In the genomic region with DNA sequence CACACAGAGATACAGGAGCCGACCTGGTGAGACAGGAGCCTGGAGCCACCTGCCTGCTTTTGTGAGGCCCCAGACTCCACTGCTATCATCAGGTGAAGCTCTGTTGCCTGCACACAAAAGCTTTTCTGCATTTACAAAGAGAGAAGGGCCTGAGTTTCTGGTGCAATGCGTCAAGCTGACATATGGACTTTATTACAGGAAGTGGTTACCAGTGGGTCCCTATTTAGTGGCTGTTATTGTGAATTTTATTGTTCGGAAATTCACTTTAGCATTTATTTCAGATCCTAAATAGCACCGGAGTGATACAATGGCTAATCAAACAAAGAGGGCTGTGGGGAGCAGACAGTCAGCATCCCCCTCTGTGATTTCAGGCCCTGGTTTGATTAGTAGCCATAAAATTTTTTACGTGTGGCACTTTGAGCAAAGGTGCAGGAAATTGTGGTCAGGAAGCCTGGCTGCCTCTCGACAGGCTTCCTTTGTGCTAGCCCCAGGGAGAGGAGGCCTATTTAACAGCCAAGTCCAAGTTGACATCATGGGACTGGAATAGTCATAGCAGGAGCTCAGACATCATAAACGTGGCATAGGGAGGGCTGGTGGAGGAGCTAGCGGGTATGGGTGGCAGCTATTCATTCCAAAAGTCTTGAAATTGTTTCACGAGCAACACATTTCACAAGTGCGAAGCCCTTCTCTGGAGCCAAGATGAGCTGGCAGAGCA, we compare ENCODE assay signal across 8 cellular contexts. TPM values are rescaled to one million over a fixed set of nuclear protein-coding genes. Genes with fewer than 3 reads are reported as not detected.
DNase-seq lines count a peak whose midpoint lies in the region; ATAC-seq and TF ChIP-seq lines count a peak whose summit lies in the region.

No MANE protein-coding gene starts in this region.

- DNase-seq in A172 (ENCODE audit: low spot score) = peak; percentile 98
- peak; percentile 76 for DNase-seq in NOMO-1 treated with dmso at 0.1 percent for 144 hours (lab: John Stamatoyannopoulos, UW; ENCODE audit: unreplicated experiment)
- DNase-seq in amniotic epithelial cell (ENCODE audit: low read depth) = peak; percentile 48
- DNase-seq in mucosa of descending colon = peak in 2 of 3 donors; percentile 45 to 48
- DNase-seq in hepatic stellate cell (ENCODE audit: low spot score) = no peak
- DNase-seq in NCI-H524 (lab: John Stamatoyannopoulos, UW) = no peak

- H3K9me3 ChIP-seq in mucosa of descending colon = no peaks in the 10 kb centered on the region

- H3K4me3 ChIP-seq in mucosa of descending colon = no peak overlapping the region

- intact Hi-C loops in mucosa of descending colon (cut with DNase I, micrococcal nuclease) = no loop called here

- no peak for TF ChIP-seq CTCF in mucosa of descending colon (IDR thresholded peaks at IDR 0.05)

- peak; percentile 76 for ATAC-seq in GM18520 (IDR thresholded peaks at IDR 0.05; ENCODE audit: unreplicated experiment)
- ATAC-seq in HG03139 (IDR thresholded peaks at IDR 0.05; ENCODE audit: unreplicated experiment) = peak; percentile 72
- ATAC-seq in mucosa of descending colon = peak; percentile 85

- peaks cover 27% of the 10 kb centered on the region for H3K4me1 ChIP-seq in mucosa of descending colon (ENCODE audit: low read depth)

- H3K36me3 ChIP-seq in mucosa of descending colon (ENCODE audit: low read depth) = no peaks in the 10 kb centered on the region

RNA-seq across cellular contexts. Expression of a gene that starts 8.4 kb away (rescaled TPM):
- 10.5 and 11.6 TPM in 2 replicates for total RNA-seq in A172 (2014; rRNA removed; shearing (Covaris generic))
- 10 to 100 TPM; 26.8 to 77.1 (median 47.0) TPM for total RNA-seq in mucosa of descending colon

Comparison
In these comparisons a context has a peak if more than half of its experiments do, and no peak if none do; other contexts are left out.
1. DNase-seq: peak in A172 (single experiment), NOMO-1 treated with dmso at 0.1 percent for 144 hours (single experiment), amniotic epithelial cell (single experiment) and mucosa of descending colon (2 of 3); none in hepatic stellate cell (single experiment) and NCI-H524 (0 of 2).
2. Peak in every context shown above with its lines, with median percentiles within 50 percentile points of each other: ATAC-seq.